1 cellular context compared by ENCODE assay signal in genomic region chr2:54534191-54534590, GRCh38.
TF ChIP-seq lines count a peak whose summit lies in the region.

No MANE protein-coding gene starts in this region.

TF ChIP-seq in liver, 16 proteins besides CTCF, POLR2A, EP300 and RAD21:
- no peak for TF ChIP-seq FOXA2 (IDR thresholded peaks at IDR 0.05)
